Comparison of ENCODE assay signal across 32 cellular contexts in genomic region chr6:101758338-101758737, GRCh38.
"Had no signal": no experiment of that assay in that cellular context is flagged by ENCODE, and none has a peak within 500 bp of the region (broad histone marks: within the 10 kb centered on the region; RNA-seq: fewer than 3 reads in every experiment).

No MANE protein-coding gene starts in this region.

- H3K9me3 ChIP-seq: left lung, lower lobe of right lung, neutrophil, pancreas, prostate gland, stomach, testis, thyroid gland, transverse colon, upper lobe of left lung, vagina had no signal

- H3K4me3 ChIP-seq: left lung, lower lobe of right lung, neural progenitor cell, pancreas, prostate gland, skin epidermis, stomach, testis, thyroid gland, transverse colon, upper lobe of left lung, vagina had no signal

- DNase-seq: hypothalamus; immature natural killer cell; kidney; left colon; left lung; lower lobe of right lung; mesendoderm; naive B cell; natural killer cell; nephron progenitor cell; occipital lobe; pancreas; posterior cingulate gyrus; retina; right cardiac atrium; stimulated activated CD4-positive, alpha-beta T cell treated with anti-CD3 and anti-CD28 coated beads, Interleukin-12 subunit alpha, Interleukin-12 subunit beta, amount 100 ng/mL, for 4 hours; stimulated activated CD4-positive, alpha-beta T cell treated with anti-CD3 and anti-CD28 coated beads, Interleukin-15, amount 100 ng/mL, for 24 hours; stimulated activated CD4-positive, alpha-beta T cell treated with anti-CD3 and anti-CD28 coated beads, Interleukin-2, amount 100 ng/mL, for 24 hours; stimulated activated CD4-positive, alpha-beta T cell treated with anti-CD3 and anti-CD28 coated beads, Interleukin-4, amount 100 ng/mL, for 1 hour; stimulated activated naive B cell treated with anti-CD40 and anti-IgM and Interleukin-4, amounts not matched to agents 10 μg/mL and 1 μg/mL and 100 μg/mL, for 72 hours; stimulated activated naive CD8-positive, alpha-beta T cell treated with anti-CD3 and anti-CD28 coated beads, Interleukin-15, Interleukin-2, amounts not matched to agents 100 U/mL and 50 U/mL, for 24 hours; stomach; testis; thyroid gland; transverse colon; upper lobe of left lung had no signal

- H3K27ac ChIP-seq: left lung, lower lobe of right lung, neural progenitor cell, neutrophil, pancreas, prostate gland, skin epidermis, stomach, testis, thyroid gland, transverse colon, upper lobe of left lung, vagina had no signal

- H3K4me1 ChIP-seq: lower lobe of right lung, neural progenitor cell, pancreas, prostate gland, stomach, thyroid gland, transverse colon, upper lobe of left lung, vagina had no signal

- H3K4me2 ChIP-seq: neural progenitor cell had no signal

- H3K27me3 ChIP-seq: left lung, neural progenitor cell, neutrophil, pancreas, stomach, testis, thyroid gland, transverse colon, upper lobe of left lung, vagina had no signal

- H3K9ac ChIP-seq: neural progenitor cell had no signal

- H2AFZ ChIP-seq: neural progenitor cell had no signal

- ATAC-seq: left colon; left lung; lower lobe of right lung; natural killer cell; pancreas; right cardiac atrium; sciatic nerve; stimulated activated naive B cell treated with anti-CD40 and anti-IgM and Interleukin-4, amounts not matched to agents 10 μg/mL and 1 μg/mL and 100 μg/mL, for 72 hours; stimulated activated naive CD8-positive, alpha-beta T cell treated with anti-CD3 and anti-CD28 coated beads, Interleukin-15, Interleukin-2, amounts not matched to agents 100 U/mL and 50 U/mL, for 24 hours had no signal

- H3K36me3 ChIP-seq: left lung, lower lobe of right lung, neural progenitor cell, neutrophil, pancreas, prostate gland, stomach, thyroid gland, transverse colon, upper lobe of left lung, vagina had no signal
